In genomic region chr19:33557720-33558119, GRCh38 we compare ENCODE assay signal across 15 cellular contexts.
"Had no signal": no experiment of that assay in that cellular context is flagged by ENCODE, and none has a peak within 500 bp of the region (broad histone marks: within the 10 kb centered on the region; RNA-seq: fewer than 3 reads in every experiment).

No MANE protein-coding gene starts in this region.

- H3K4me3 ChIP-seq: left ventricle myocardium inferior, lower lobe of right lung, psoas muscle had no signal

- H3K4me1 ChIP-seq: foreskin keratinocyte, left ventricle myocardium inferior, lower lobe of right lung, parathyroid adenoma had no signal

- ATAC-seq: foreskin keratinocyte, left cardiac atrium, lower lobe of right lung had no signal

- H3K27ac ChIP-seq: foreskin keratinocyte, left ventricle myocardium inferior, lower lobe of right lung, parathyroid adenoma, psoas muscle had no signal

- H3K36me3 ChIP-seq: left ventricle myocardium inferior, lower lobe of right lung had no signal

- DNase-seq: erythroblast; foreskin keratinocyte; immature natural killer cell; left cardiac atrium; left ventricle myocardium inferior; lower lobe of right lung; midbrain; naive B cell; nephron progenitor cell; psoas muscle; small intestine; stimulated activated CD4-positive, alpha-beta T cell treated with anti-CD3 and anti-CD28 coated beads, Interleukin-2, amount 100 ng/mL, for 48 hours; stimulated activated naive CD4-positive, alpha-beta T cell treated with Interleukin-2 at 50 U/mL for 16 hours; trophoblast cell had no signal

- H3K9me3 ChIP-seq: left ventricle myocardium inferior, lower lobe of right lung, psoas muscle had no signal
